4 cellular contexts compared by ENCODE assay signal in the genomic region with DNA sequence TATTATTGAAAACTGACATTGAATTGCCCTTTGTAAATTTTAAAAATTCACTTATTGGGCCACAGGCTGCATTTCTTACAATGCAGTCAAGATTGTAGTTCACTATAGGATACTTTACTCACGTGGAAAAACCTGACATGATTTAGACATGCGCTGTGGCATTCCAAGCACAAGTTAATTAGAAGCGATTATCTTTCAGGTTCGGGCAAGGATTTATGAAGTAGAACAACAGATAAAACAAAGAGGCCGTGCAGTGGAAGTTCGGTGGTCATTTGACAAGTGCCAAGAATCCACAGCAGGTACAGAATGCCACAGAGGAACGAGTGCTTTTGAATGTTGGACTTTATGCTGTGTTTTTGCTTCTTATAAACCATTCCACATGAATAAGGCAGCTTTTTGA. TPM values are rescaled to one million over a fixed set of nuclear protein-coding genes. Genes with fewer than 3 reads are reported as not detected.
"Had no signal": no experiment of that assay in that cellular context is flagged by ENCODE, and none has a peak within 500 bp of the region (broad histone marks: within the 10 kb centered on the region; RNA-seq: fewer than 3 reads in every experiment).

No MANE protein-coding gene starts in this region.

- DNase-seq: GDM1, GF-D8 had no signal

- ATAC-seq: GM12878 had no signal

- H3K4me3 ChIP-seq: GM12878 had no signal

RNA-seq across cellular contexts. Expression of a gene that starts 37.8 kb away (rescaled TPM):
- total RNA-seq: G401, GM12878 had no signal
